ENCODE assay signal across 8 cellular contexts in genomic region chr18:67451105-67451504, GRCh38.
DNase-seq lines count a peak whose midpoint lies in the region; ATAC-seq and TF ChIP-seq lines count a peak whose summit lies in the region.
"Not testable (repeated sequence)": the region's sequence is repeated elsewhere in the genome, so short reads cannot be mapped to it uniquely, and the experiment has no call there.

No MANE protein-coding gene starts in this region.

- not testable (repeated sequence) for H3K9ac ChIP-seq in MM.1S (ENCODE audit: low read length)

- H3K9me2 ChIP-seq in MM.1S (replicated peaks; ENCODE audit: insufficient read depth, low read length); PC-9 (ENCODE audit: insufficient read depth): not testable (repeated sequence)

- CTCF ChIA-PET in CD8-positive, alpha-beta T cell (lab: Charles Lee); PC-9 (lab: Charles Lee); activated CD4-positive, alpha-beta T cell treated with anti-CD3 and anti-CD28 coated beads, Interleukin-2, amount 10 ng/mL, durations not matched to agents 7 days and 5 days (lab: Charles Lee); activated CD8-positive, alpha-beta memory T cell treated with anti-CD3 and anti-CD28 coated beads, Interleukin-2, amount 10 ng/mL, durations not matched to agents 7 days and 5 days (lab: Charles Lee): not testable (repeated sequence)

- peaks cover 10% of the 10 kb centered on the region for H3K9me3 Mint-ChIP-seq in CD8-positive, alpha-beta T cell
- peaks cover 12% of the 10 kb centered on the region for H3K9me3 Mint-ChIP-seq in activated CD4-positive, alpha-beta T cell treated with anti-CD3 and anti-CD28 coated beads, Interleukin-2, amount 10 ng/mL, durations not matched to agents 7 days and 5 days
- not testable (repeated sequence) for H3K9me3 Mint-ChIP-seq in activated CD8-positive, alpha-beta memory T cell treated with anti-CD3 and anti-CD28 coated beads, Interleukin-2, amount 10 ng/mL, durations not matched to agents 7 days and 5 days (ENCODE audit: low read depth)
- H3K9me3 Mint-ChIP-seq in effector memory CD8-positive, alpha-beta T cell = peaks cover 8 to 24% of the 10 kb centered on the region in 2 donors
- peaks cover 22% of the 10 kb centered on the region for H3K9me3 Mint-ChIP-seq in stimulated activated effector memory CD8-positive, alpha-beta T cell treated with anti-CD3 and anti-CD28 coated beads, Interleukin-12 subunit alpha, Interleukin-12 subunit beta, amount 100 ng/mL, for 72 hours

- H3K4me1 ChIP-seq in CD8-positive, alpha-beta T cell (ENCODE audit: insufficient read depth, low read length); MM.1S (ENCODE audit: low read length); PC-9 (replicated peaks; ENCODE audit: insufficient read depth): not testable (repeated sequence)

- not testable (repeated sequence) for H3K27me3 Mint-ChIP-seq in CD8-positive, alpha-beta T cell (ENCODE audit: low read depth); activated CD4-positive, alpha-beta T cell treated with anti-CD3 and anti-CD28 coated beads, Interleukin-2, amount 10 ng/mL, durations not matched to agents 7 days and 5 days; activated CD8-positive, alpha-beta memory T cell treated with anti-CD3 and anti-CD28 coated beads, Interleukin-2, amount 10 ng/mL, durations not matched to agents 7 days and 5 days; effector memory CD8-positive, alpha-beta T cell

- not testable (repeated sequence) for H3K27me3 ChIP-seq in CD8-positive, alpha-beta T cell (ENCODE audit: insufficient read depth, low read length); MM.1S (replicated peaks; ENCODE audit: insufficient read depth, low read length); PC-9 (ENCODE audit: insufficient read depth, low read depth)

- H3K4me3 ChIP-seq in CD8-positive, alpha-beta T cell (ENCODE audit: low read depth, low read length); MM.1S (ENCODE audit: low read length); PC-9: not testable (repeated sequence)

- not testable (repeated sequence) for H3K4me3 Mint-ChIP-seq in CD8-positive, alpha-beta T cell; activated CD4-positive, alpha-beta T cell treated with anti-CD3 and anti-CD28 coated beads, Interleukin-2, amount 10 ng/mL, durations not matched to agents 7 days and 5 days; activated CD8-positive, alpha-beta memory T cell treated with anti-CD3 and anti-CD28 coated beads, Interleukin-2, amount 10 ng/mL, durations not matched to agents 7 days and 5 days; stimulated activated effector memory CD8-positive, alpha-beta T cell treated with anti-CD3 and anti-CD28 coated beads, Interleukin-12 subunit alpha, Interleukin-12 subunit beta, amount 100 ng/mL, for 72 hours
- H3K4me3 Mint-ChIP-seq in effector memory CD8-positive, alpha-beta T cell = peak overlapping the region; percentile 10 to 36

- not testable (repeated sequence) for BruUV-seq in PC-9 (replicated peaks; lab: Mats Ljungman, UMichigan)

- not testable (repeated sequence) for H3F3A ChIP-seq in MM.1S (ENCODE audit: insufficient read depth, low read length); PC-9 (ENCODE audit: insufficient read depth, low read depth)

- not testable (repeated sequence) for H3K79me2 ChIP-seq in MM.1S (ENCODE audit: low read length); PC-9 (ENCODE audit: low read depth)

- H3K4me1 Mint-ChIP-seq in CD8-positive, alpha-beta T cell (ENCODE audit: low read depth) = peaks cover 21% of the 10 kb centered on the region
- not testable (repeated sequence) for H3K4me1 Mint-ChIP-seq in activated CD4-positive, alpha-beta T cell treated with anti-CD3 and anti-CD28 coated beads, Interleukin-2, amount 10 ng/mL, durations not matched to agents 7 days and 5 days; activated CD8-positive, alpha-beta memory T cell treated with anti-CD3 and anti-CD28 coated beads, Interleukin-2, amount 10 ng/mL, durations not matched to agents 7 days and 5 days
- peaks cover 15 to 17% of the 10 kb centered on the region in 2 donors for H3K4me1 Mint-ChIP-seq in effector memory CD8-positive, alpha-beta T cell (ENCODE audit: low read depth in 2 of 2)
- H3K4me1 Mint-ChIP-seq in stimulated activated effector memory CD8-positive, alpha-beta T cell treated with anti-CD3 and anti-CD28 coated beads, Interleukin-12 subunit alpha, Interleukin-12 subunit beta, amount 100 ng/mL, for 72 hours = peaks cover 22% of the 10 kb centered on the region

- peak overlapping the region; percentile 16; the same call in 1 of the 2 replicates for H3K4me2 ChIP-seq in MM.1S (ENCODE audit: low read depth, low read length)
- H3K4me2 ChIP-seq in PC-9 = peak overlapping the region; percentile 27; the same call in 1 of the 2 replicates

- peak overlapping the region; percentile 42 for H3K27ac Mint-ChIP-seq in CD8-positive, alpha-beta T cell
- H3K27ac Mint-ChIP-seq in activated CD4-positive, alpha-beta T cell treated with anti-CD3 and anti-CD28 coated beads, Interleukin-2, amount 10 ng/mL, durations not matched to agents 7 days and 5 days = peak overlapping the region; percentile 26
- H3K27ac Mint-ChIP-seq in activated CD8-positive, alpha-beta memory T cell treated with anti-CD3 and anti-CD28 coated beads, Interleukin-2, amount 10 ng/mL, durations not matched to agents 7 days and 5 days = not testable (repeated sequence)
- H3K27ac Mint-ChIP-seq in effector memory CD8-positive, alpha-beta T cell = peak overlapping the region in 1 of 2 donors; percentile 61
- peak overlapping the region; percentile 33 for H3K27ac Mint-ChIP-seq in stimulated activated effector memory CD8-positive, alpha-beta T cell treated with anti-CD3 and anti-CD28 coated beads, Interleukin-12 subunit alpha, Interleukin-12 subunit beta, amount 100 ng/mL, for 72 hours

- not testable (repeated sequence) for H3K9me3 ChIP-seq in CD8-positive, alpha-beta T cell (ENCODE audit: low read length); MM.1S (replicated peaks; ENCODE audit: insufficient read depth, low read length); PC-9 (ENCODE audit: insufficient read depth, low read depth)

- not testable (repeated sequence) for TF ChIP-seq CTCF in CD8-positive, alpha-beta T cell (IDR thresholded peaks at IDR 0.05); MM.1S (IDR thresholded peaks at IDR 0.05; ENCODE audit: low read length); PC-9 (conservative IDR thresholded peaks at IDR 0.05)

- not testable (repeated sequence) for H4K20me1 ChIP-seq in MM.1S (ENCODE audit: insufficient read depth, low read length); PC-9 (ENCODE audit: insufficient read depth)

- ATAC-seq in CD8-positive, alpha-beta T cell; activated CD8-positive, alpha-beta memory T cell treated with anti-CD3 and anti-CD28 coated beads, Interleukin-2, amount 10 ng/mL, durations not matched to agents 7 days and 5 days; effector memory CD8-positive, alpha-beta T cell (replicated peaks); stimulated activated effector memory CD8-positive, alpha-beta T cell treated with anti-CD3 and anti-CD28 coated beads, Interleukin-12 subunit alpha, Interleukin-12 subunit beta, amount 100 ng/mL, for 72 hours: not testable (repeated sequence)

- intact Hi-C loops in CD8-positive, alpha-beta T cell (cut with DNase I, micrococcal nuclease); PC-9 (cut with micrococcal nuclease; ENCODE audit: unreplicated experiment): not testable (repeated sequence)

- H3K36me3 Mint-ChIP-seq in CD8-positive, alpha-beta T cell; activated CD4-positive, alpha-beta T cell treated with anti-CD3 and anti-CD28 coated beads, Interleukin-2, amount 10 ng/mL, durations not matched to agents 7 days and 5 days (ENCODE audit: low read depth); activated CD8-positive, alpha-beta memory T cell treated with anti-CD3 and anti-CD28 coated beads, Interleukin-2, amount 10 ng/mL, durations not matched to agents 7 days and 5 days; effector memory CD8-positive, alpha-beta T cell (ENCODE audit: insufficient read depth); stimulated activated effector memory CD8-positive, alpha-beta T cell treated with anti-CD3 and anti-CD28 coated beads, Interleukin-12 subunit alpha, Interleukin-12 subunit beta, amount 100 ng/mL, for 72 hours: not testable (repeated sequence)

- DNase-seq in CD8-positive, alpha-beta T cell = peak in 5 of 7 experiments; percentile 2 to 67 (median 17)
- DNase-seq in MM.1S (peak; percentile 18), activated gamma-delta T cell treated with Interleukin-2 at 50 U/mL for 16 hours (peak; percentile 33)
- DNase-seq in PC-9; stimulated activated effector memory CD8-positive, alpha-beta T cell treated with anti-CD3 and anti-CD28 coated beads, Interleukin-12 subunit alpha, Interleukin-12 subunit beta, amount 100 ng/mL, for 72 hours (ENCODE audit: low spot score in 2 of 2): not testable (repeated sequence)
- DNase-seq in activated CD4-positive, alpha-beta T cell treated with anti-CD3 and anti-CD28 coated beads, Interleukin-2, amount 10 ng/mL, durations not matched to agents 7 days and 5 days = peak; percentile 10
- peak; percentile 42 for DNase-seq in activated CD8-positive, alpha-beta memory T cell treated with anti-CD3 and anti-CD28 coated beads, Interleukin-2, amount 10 ng/mL, durations not matched to agents 7 days and 5 days
- DNase-seq in effector memory CD8-positive, alpha-beta T cell = peak in 2 of 3 experiments; percentile 4 to 5

- POLR2A ChIA-PET in CD8-positive, alpha-beta T cell (lab: Charles Lee); PC-9 (lab: Charles Lee; ENCODE audit: unreplicated experiment); activated CD4-positive, alpha-beta T cell treated with anti-CD3 and anti-CD28 coated beads, Interleukin-2, amount 10 ng/mL, durations not matched to agents 7 days and 5 days (lab: Charles Lee): not testable (repeated sequence)

- not testable (repeated sequence) for H3K27ac ChIP-seq in CD8-positive, alpha-beta T cell (ENCODE audit: low read depth, low read length); MM.1S (ENCODE audit: low read length); PC-9

- H2AFZ ChIP-seq in MM.1S (ENCODE audit: low read length) = peak overlapping the region; percentile 51; the same call in 1 of the 2 replicates
- H2AFZ ChIP-seq in PC-9 = peak overlapping the region; percentile 9

- H3K36me3 ChIP-seq in CD8-positive, alpha-beta T cell (ENCODE audit: insufficient read depth, low read length); MM.1S (replicated peaks; ENCODE audit: insufficient read depth, low read length); PC-9 (ENCODE audit: low read depth): not testable (repeated sequence)
